8 cellular contexts compared by ENCODE assay signal in genomic region chr19:7294571-7295212, GRCh38. TPM values are rescaled to one million over a fixed set of nuclear protein-coding genes. Genes with fewer than 3 reads are reported as not detected.
A peak's percentile ranks its signal among the peaks of the same experiment; 100 is the strongest.
DNase-seq lines count a peak whose midpoint lies in the region; ATAC-seq, FAIRE-seq and TF ChIP-seq lines count a peak whose summit lies in the region.

No MANE protein-coding gene starts in this region.

- H3K27ac ChIP-seq in OCI-LY1 (ENCODE audit: low read depth, low read length, poor library complexity, severe bottlenecking) (peak overlapping the region; percentile 10), brain microvascular endothelial cell (no peak overlapping the region), iPS-20b (ENCODE audit: low read length) (no peak overlapping the region)

- H3K36me3 ChIP-seq in OCI-LY1 (ENCODE audit: insufficient read depth, low read length) (no peaks in the 10 kb centered on the region), brain microvascular endothelial cell (replicated peaks) (no peaks in the 10 kb centered on the region), iPS-20b (ENCODE audit: insufficient read depth, low read depth, low read length) (no peaks in the 10 kb centered on the region)

- H3K27me3 ChIP-seq in OCI-LY1 (ENCODE audit: insufficient read depth, low read length) (no peaks in the 10 kb centered on the region), brain microvascular endothelial cell (replicated peaks) (no peaks in the 10 kb centered on the region), iPS-20b (ENCODE audit: insufficient read depth, low read length) (peaks cover 21% of the 10 kb centered on the region)

- H3K9ac ChIP-seq in OCI-LY1 (ENCODE audit: low read length) (no peak overlapping the region), iPS-20b (ENCODE audit: low read depth, low read length) (peak overlapping the region; percentile 39; the same call in 1 of the 2 replicates)

- TF ChIP-seq CTCF in OCI-LY1 (IDR thresholded peaks at IDR 0.05; ENCODE audit: low read length) (peak; percentile 44), brain microvascular endothelial cell (IDR thresholded peaks at IDR 0.05; ENCODE audit: low read depth, low read length, missing control alignments) (no peak)

- H3K9me3 ChIP-seq in OCI-LY1 (ENCODE audit: low read length) (no peaks in the 10 kb centered on the region), iPS-20b (ENCODE audit: insufficient read depth, low read depth, low read length) (no peaks in the 10 kb centered on the region)

- H3K4me2 ChIP-seq in OCI-LY1 (ENCODE audit: low read length) = no peak overlapping the region

- H2AFZ ChIP-seq in OCI-LY1 (ENCODE audit: low read length) = no peak overlapping the region

- H3K4me1 Mint-ChIP-seq in activated naive CD4-positive, alpha-beta T cell treated with anti-CD3 and anti-CD28 coated beads for 36 hours (ENCODE audit: low read depth) = peaks cover 9% of the 10 kb centered on the region

- peaks cover 40% of the 10 kb centered on the region for H3K4me1 ChIP-seq in OCI-LY1 (ENCODE audit: insufficient read depth, low read length, severe bottlenecking)
- peaks cover 3% of the 10 kb centered on the region; the same call in 1 of the 2 replicates for H3K4me1 ChIP-seq in iPS-20b (ENCODE audit: insufficient read depth, low read length)

- CTCF ChIA-PET in activated naive CD4-positive, alpha-beta T cell treated with anti-CD3 and anti-CD28 coated beads for 36 hours (lab: Charles Lee) = no interaction called here

- DNase-seq in activated naive CD4-positive, alpha-beta T cell treated with anti-CD3 and anti-CD28 coated beads for 36 hours = peak; percentile 57
- DNase-seq in activated naive CD4-positive, alpha-beta T cell treated with Interleukin-2 at 50 U/mL for 16 hours = no peak
- DNase-seq in HTR-8/SVneo (ENCODE audit: insufficient read length, low spot score) (peak; percentile 59), brain microvascular endothelial cell (no peak), sciatic nerve (ENCODE audit: low spot score) (peak; percentile 79)

- in situ Hi-C loops in brain microvascular endothelial cell (cut with HindIII; ENCODE audit: low pct_ligation_motif_present, low sequenced_read_pairs) = no loop called here

- ATAC-seq in sciatic nerve = peak; percentile 75
- no peak for ATAC-seq in activated CD4-positive, CD25-positive, alpha-beta regulatory T cell treated with anti-CD3 and anti-CD28 coated beads, Interleukin-2, amount 50 U/mL, for 24 hours

- no peaks in the 10 kb centered on the region for H4K20me1 ChIP-seq in OCI-LY1 (ENCODE audit: insufficient read depth, low read length)

- H3K9me2 ChIP-seq in OCI-LY1 (ENCODE audit: low read depth, low read length) = no peaks in the 10 kb centered on the region

- H3K9me3 Mint-ChIP-seq in activated naive CD4-positive, alpha-beta T cell treated with anti-CD3 and anti-CD28 coated beads for 36 hours = no peaks in the 10 kb centered on the region

- intact Hi-C loops in activated naive CD4-positive, alpha-beta T cell treated with anti-CD3 and anti-CD28 coated beads for 36 hours (cut with micrococcal nuclease) = loop anchor here (1.0 kb wide), 1 partner anchor 96 kb away; no protein-coding TSS in a partner anchor
- intact Hi-C loops in sciatic nerve (cut with DNase I) = loop anchor here (2.0 kb wide), 1 partner anchor 96 kb away; no protein-coding TSS in a partner anchor

- H3K27me3 Mint-ChIP-seq in activated naive CD4-positive, alpha-beta T cell treated with anti-CD3 and anti-CD28 coated beads for 36 hours (ENCODE audit: low read depth) = peaks cover 36% of the 10 kb centered on the region

- H3K79me2 ChIP-seq in OCI-LY1 (ENCODE audit: insufficient read depth, low read length) = no peaks in the 10 kb centered on the region

- no peaks in the 10 kb centered on the region for H3F3A ChIP-seq in OCI-LY1 (ENCODE audit: insufficient read depth, low read length)

- H3K4me3 Mint-ChIP-seq in activated naive CD4-positive, alpha-beta T cell treated with anti-CD3 and anti-CD28 coated beads for 36 hours = peak overlapping the region; percentile 73

- no peaks in the 10 kb centered on the region for H3K36me3 Mint-ChIP-seq in activated naive CD4-positive, alpha-beta T cell treated with anti-CD3 and anti-CD28 coated beads for 36 hours (ENCODE audit: low read depth)

- H3K4me3 ChIP-seq in OCI-LY1 (ENCODE audit: low read depth, low read length, poor library complexity, severe bottlenecking) (no peak overlapping the region), brain microvascular endothelial cell (ENCODE audit: low read depth, low read length) (peak overlapping the region; percentile 54), iPS-20b (ENCODE audit: low read length) (peak overlapping the region; percentile 71)

- FAIRE-seq in HTR-8/SVneo (lab: Jason Lieb, UNC) = no peak

- H3K27ac Mint-ChIP-seq in activated naive CD4-positive, alpha-beta T cell treated with anti-CD3 and anti-CD28 coated beads for 36 hours = no peak overlapping the region

RNA-seq across cellular contexts. Expression of gene INSR, which starts 0.5 kb away (rescaled TPM):
- total RNA-seq in activated naive CD4-positive, alpha-beta T cell treated with anti-CD3 and anti-CD28 coated beads for 36 hours = 1 to 10 TPM; 3.7 to 3.9 TPM
- total RNA-seq in sciatic nerve = 62.6 TPM

RNA-seq across cellular contexts. Expression of gene ARHGEF18, which starts 54.0 kb away (rescaled TPM):
- total RNA-seq in activated naive CD4-positive, alpha-beta T cell treated with anti-CD3 and anti-CD28 coated beads for 36 hours = 10 to 100 TPM; 24.6 to 28.7 TPM
- total RNA-seq in sciatic nerve = 25.7 TPM

Comparison
In these comparisons a context has a peak if more than half of its experiments do, and no peak if none do; other contexts are left out.
1. DNase-seq: peak in activated naive CD4-positive, alpha-beta T cell treated with anti-CD3 and anti-CD28 coated beads for 36 hours (single experiment), HTR-8/SVneo (single experiment) and sciatic nerve (single experiment); none in activated naive CD4-positive, alpha-beta T cell treated with Interleukin-2 at 50 U/mL for 16 hours (single experiment) and brain microvascular endothelial cell (single experiment).
2. RNA of gene INSR, which starts 0.5 kb away (total RNA-seq): 62.6 TPM in sciatic nerve (single experiment); 3.7 to 3.9 TPM in activated naive CD4-positive, alpha-beta T cell treated with anti-CD3 and anti-CD28 coated beads for 36 hours; every median in the first group is over 10 times any median in the second.